ENCODE assay signal across 1 cellular context in the genomic region with DNA sequence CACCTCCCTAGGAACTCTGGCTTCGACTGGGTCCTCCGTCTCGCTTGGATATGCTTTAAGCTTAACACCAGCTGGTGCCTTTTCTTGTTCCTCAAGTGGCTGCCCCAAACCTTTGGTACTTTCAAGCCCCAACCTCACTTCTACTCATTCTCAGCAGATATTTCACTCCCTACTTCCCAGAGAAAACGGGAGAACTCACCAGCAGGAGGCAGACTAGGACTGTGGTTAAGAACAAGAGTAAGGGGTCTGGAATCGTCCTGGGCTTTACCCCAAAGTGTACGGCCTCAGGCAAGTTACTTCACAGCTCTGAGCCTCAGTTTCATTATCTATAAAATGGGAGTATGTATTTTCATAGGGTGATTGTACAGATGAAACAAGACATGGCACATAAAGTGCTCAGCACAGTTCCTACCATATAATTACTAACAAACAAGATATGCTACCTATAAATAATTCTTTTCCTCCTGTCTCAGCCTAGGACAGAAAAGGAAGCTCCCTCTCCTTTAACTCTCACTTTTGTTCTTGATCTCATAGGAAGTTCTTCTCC.
TF ChIP-seq lines count a peak whose summit lies in the region.

No MANE protein-coding gene starts in this region.

TF ChIP-seq in GM23338, 12 proteins besides CTCF, POLR2A, EP300 and RAD21 (continued from another document):
- TF ChIP-seq, protein P1, sequence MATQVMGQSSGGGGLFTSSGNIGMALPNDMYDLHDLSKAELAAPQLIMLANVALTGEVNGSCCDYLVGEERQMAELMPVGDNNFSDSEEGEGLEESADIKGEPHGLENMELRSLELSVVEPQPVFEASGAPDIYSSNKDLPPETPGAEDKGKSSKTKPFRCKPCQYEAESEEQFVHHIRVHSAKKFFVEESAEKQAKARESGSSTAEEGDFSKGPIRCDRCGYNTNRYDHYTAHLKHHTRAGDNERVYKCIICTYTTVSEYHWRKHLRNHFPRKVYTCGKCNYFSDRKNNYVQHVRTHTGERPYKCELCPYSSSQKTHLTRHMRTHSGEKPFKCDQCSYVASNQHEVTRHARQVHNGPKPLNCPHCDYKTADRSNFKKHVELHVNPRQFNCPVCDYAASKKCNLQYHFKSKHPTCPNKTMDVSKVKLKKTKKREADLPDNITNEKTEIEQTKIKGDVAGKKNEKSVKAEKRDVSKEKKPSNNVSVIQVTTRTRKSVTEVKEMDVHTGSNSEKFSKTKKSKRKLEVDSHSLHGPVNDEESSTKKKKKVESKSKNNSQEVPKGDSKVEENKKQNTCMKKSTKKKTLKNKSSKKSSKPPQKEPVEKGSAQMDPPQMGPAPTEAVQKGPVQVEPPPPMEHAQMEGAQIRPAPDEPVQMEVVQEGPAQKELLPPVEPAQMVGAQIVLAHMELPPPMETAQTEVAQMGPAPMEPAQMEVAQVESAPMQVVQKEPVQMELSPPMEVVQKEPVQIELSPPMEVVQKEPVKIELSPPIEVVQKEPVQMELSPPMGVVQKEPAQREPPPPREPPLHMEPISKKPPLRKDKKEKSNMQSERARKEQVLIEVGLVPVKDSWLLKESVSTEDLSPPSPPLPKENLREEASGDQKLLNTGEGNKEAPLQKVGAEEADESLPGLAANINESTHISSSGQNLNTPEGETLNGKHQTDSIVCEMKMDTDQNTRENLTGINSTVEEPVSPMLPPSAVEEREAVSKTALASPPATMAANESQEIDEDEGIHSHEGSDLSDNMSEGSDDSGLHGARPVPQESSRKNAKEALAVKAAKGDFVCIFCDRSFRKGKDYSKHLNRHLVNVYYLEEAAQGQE (IDR thresholded peaks at IDR 0.05; ENCODE audit: unreplicated experiment), result no peak
- TF ChIP-seq CREB1 (CRISPR knock-in tag; IDR thresholded peaks at IDR 0.05; ENCODE audit: low read depth) (no peak), JUNB (IDR thresholded peaks at IDR 0.05; ENCODE audit: unreplicated experiment) (no peak), ZNF114 (CRISPR knock-in tag; IDR thresholded peaks at IDR 0.05) (no peak), ZNF331 (CRISPR knock-in tag; IDR thresholded peaks at IDR 0.05; ENCODE audit: low read depth) (no peak)
